In genomic region chr2:188765522-188765921, GRCh38 we compare ENCODE assay signal across 8 cellular contexts.
DNase-seq lines count a peak whose midpoint lies in the region; ATAC-seq and TF ChIP-seq lines count a peak whose summit lies in the region.

No MANE protein-coding gene starts in this region.

- H3K27me3 ChIP-seq in ACC112 (ENCODE audit: insufficient read depth, low read length) (no peaks in the 10 kb centered on the region), Loucy (ENCODE audit: insufficient read depth, low read length, poor library complexity, severe bottlenecking) (no peaks in the 10 kb centered on the region), endodermal cell (ENCODE audit: control insufficient read depth, insufficient read depth, low read length, poor library complexity, severe bottlenecking) (no peaks in the 10 kb centered on the region)
- H3K27me3 ChIP-seq in CD4-positive, alpha-beta T cell (ENCODE audit: control insufficient read depth, insufficient read depth, low read length), result no peaks in the 10 kb centered on the region

- no peak for ATAC-seq in CD4-positive, alpha-beta T cell (ENCODE audit: poor library complexity)
- no peak for ATAC-seq in naive thymus-derived CD8-positive, alpha-beta T cell

- H3K9ac ChIP-seq in Loucy (ENCODE audit: low read depth, low read length, poor library complexity, severe bottlenecking), result no peak overlapping the region
- H3K9ac ChIP-seq in endodermal cell (ENCODE audit: extremely low read depth, low read length, poor library complexity, severe bottlenecking), result no peak overlapping the region

- DNase-seq in endodermal cell (peak; percentile 65), T-helper 1 cell (no peak)
- no peak for DNase-seq in activated CD4-positive, alpha-beta memory T cell treated with anti-CD3 and anti-CD28 coated beads for 36 hours
- DNase-seq in CD4-positive, alpha-beta T cell, result no peak
- no peak for DNase-seq in naive thymus-derived CD8-positive, alpha-beta T cell

- POLR2A ChIA-PET in activated CD4-positive, alpha-beta memory T cell treated with anti-CD3 and anti-CD28 coated beads for 36 hours (lab: Charles Lee), result no interaction called here
- POLR2A ChIA-PET in CD4-positive, alpha-beta T cell (lab: Charles Lee), result no interaction called here
- POLR2A ChIA-PET in naive thymus-derived CD8-positive, alpha-beta T cell (lab: Charles Lee), result no interaction called here

- H3K27me3 Mint-ChIP-seq in endodermal cell (ENCODE audit: insufficient read depth), result peaks cover 2% of the 10 kb centered on the region
- H3K27me3 Mint-ChIP-seq in activated CD4-positive, alpha-beta memory T cell treated with anti-CD3 and anti-CD28 coated beads for 36 hours, result no peaks in the 10 kb centered on the region
- no peaks in the 10 kb centered on the region for H3K27me3 Mint-ChIP-seq in CD4-positive, alpha-beta T cell
- peaks cover 0 to 4% (median 0%) of the 10 kb centered on the region in 5 donors for H3K27me3 Mint-ChIP-seq in naive thymus-derived CD8-positive, alpha-beta T cell

- H4K20me1 ChIP-seq in Loucy (ENCODE audit: insufficient read depth, low read length, poor library complexity, severe bottlenecking), result no peaks in the 10 kb centered on the region

- no peak overlapping the region for H3K4me2 ChIP-seq in Loucy (ENCODE audit: low read depth, low read length, poor library complexity, severe bottlenecking)

- TF ChIP-seq CTCF in GM12872 (IDR thresholded peaks at IDR 0.05; ENCODE audit: insufficient read depth, low read depth, low read length), result peak; percentile 39; the same call in 1 of the 3 replicates
- peak; percentile 67 for TF ChIP-seq CTCF in Loucy (conservative IDR thresholded peaks at IDR 0.05; ENCODE audit: low read length)
- TF ChIP-seq CTCF in endodermal cell (conservative IDR thresholded peaks at IDR 0.05), result peak; percentile 85
- TF ChIP-seq CTCF in CD4-positive, alpha-beta T cell (IDR thresholded peaks at IDR 0.05), result no peak

- no peaks in the 10 kb centered on the region for H3K36me3 Mint-ChIP-seq in endodermal cell (ENCODE audit: low read depth)
- H3K36me3 Mint-ChIP-seq in activated CD4-positive, alpha-beta memory T cell treated with anti-CD3 and anti-CD28 coated beads for 36 hours, result no peaks in the 10 kb centered on the region
- H3K36me3 Mint-ChIP-seq in CD4-positive, alpha-beta T cell (ENCODE audit: low read depth), result no peaks in the 10 kb centered on the region
- no peaks in the 10 kb centered on the region for H3K36me3 Mint-ChIP-seq in naive thymus-derived CD8-positive, alpha-beta T cell

- H3K27ac ChIP-seq in ACC112 (ENCODE audit: low read depth, low read length) (peak overlapping the region; percentile 11), endodermal cell (ENCODE audit: low read depth, low read length) (no peak overlapping the region)
- H3K27ac ChIP-seq in CD4-positive, alpha-beta T cell (ENCODE audit: low read depth, low read length), result no peak overlapping the region

- H3K9me2 ChIP-seq in Loucy (replicated peaks; ENCODE audit: low read depth, low read length), result no peaks in the 10 kb centered on the region

- no peaks in the 10 kb centered on the region for H3F3A ChIP-seq in Loucy (ENCODE audit: low read depth)

- H3K36me3 ChIP-seq in ACC112 (ENCODE audit: insufficient read depth, low read length) (no peaks in the 10 kb centered on the region), Loucy (ENCODE audit: insufficient read depth, low read length) (no peaks in the 10 kb centered on the region), endodermal cell (ENCODE audit: control insufficient read depth, insufficient read depth, low read length) (no peaks in the 10 kb centered on the region)

- intact Hi-C loops in activated CD4-positive, alpha-beta memory T cell treated with anti-CD3 and anti-CD28 coated beads for 36 hours (cut with micrococcal nuclease), result loop anchor here (5.0 kb wide), 1 partner anchor 212 kb away; no protein-coding TSS in a partner anchor
- intact Hi-C loops in CD4-positive, alpha-beta T cell (cut with DNase I, micrococcal nuclease), result no loop called here

- peaks cover 11% of the 10 kb centered on the region for H3K9me3 ChIP-seq in Loucy (ENCODE audit: insufficient read depth, low read depth, low read length)
- no peaks in the 10 kb centered on the region for H3K9me3 ChIP-seq in endodermal cell (ENCODE audit: control insufficient read depth, low read length)
- no peaks in the 10 kb centered on the region for H3K9me3 ChIP-seq in CD4-positive, alpha-beta T cell (ENCODE audit: control insufficient read depth, low read length)

- H2AFZ ChIP-seq in ACC112 (ENCODE audit: low read length, unreplicated experiment) (peak overlapping the region; percentile 7), Loucy (ENCODE audit: low read length) (0 out of 2 replicates have a peak overlapping the region, but pooled peaks have one; percentile 6)

- WGBS in endodermal cell (ENCODE audit: insufficient coverage in 1 of 2, insufficient read length in 1 of 2), 2 experiments, result 86 to 88% methylated on average over 1 to 3 of the region's 3 CpGs

- H3K4me3 ChIP-seq in ACC112 (ENCODE audit: low read depth, low read length), result no peak overlapping the region
- H3K4me3 ChIP-seq in Loucy (ENCODE audit: low read length, poor library complexity, severe bottlenecking), result no peak overlapping the region
- H3K4me3 ChIP-seq in endodermal cell (ENCODE audit: low read length), result no peak overlapping the region

- no peak overlapping the region for H3K4me3 Mint-ChIP-seq in endodermal cell
- H3K4me3 Mint-ChIP-seq in activated CD4-positive, alpha-beta memory T cell treated with anti-CD3 and anti-CD28 coated beads for 36 hours, result no peak overlapping the region
- H3K4me3 Mint-ChIP-seq in CD4-positive, alpha-beta T cell, result no peak overlapping the region
- no peak overlapping the region for H3K4me3 Mint-ChIP-seq in naive thymus-derived CD8-positive, alpha-beta T cell

- CTCF ChIA-PET in activated CD4-positive, alpha-beta memory T cell treated with anti-CD3 and anti-CD28 coated beads for 36 hours (lab: Charles Lee), result no interaction called here
- CTCF ChIA-PET in CD4-positive, alpha-beta T cell (lab: Charles Lee), result no interaction called here

- H3K79me2 ChIP-seq in ACC112 (ENCODE audit: control insufficient read depth, insufficient read depth, low read length, unreplicated experiment), result no peaks in the 10 kb centered on the region
- no peaks in the 10 kb centered on the region for H3K79me2 ChIP-seq in Loucy (ENCODE audit: insufficient read depth, low read length)

- H3K27ac Mint-ChIP-seq in endodermal cell, result no peak overlapping the region
- H3K27ac Mint-ChIP-seq in activated CD4-positive, alpha-beta memory T cell treated with anti-CD3 and anti-CD28 coated beads for 36 hours, result no peak overlapping the region
- no peak overlapping the region for H3K27ac Mint-ChIP-seq in CD4-positive, alpha-beta T cell
- no peak overlapping the region for H3K27ac Mint-ChIP-seq in naive thymus-derived CD8-positive, alpha-beta T cell

- H3K4me1 ChIP-seq in ACC112 (ENCODE audit: control insufficient read depth, insufficient read depth, low read length, unreplicated experiment), result peaks cover 17% of the 10 kb centered on the region
- no peaks in the 10 kb centered on the region for H3K4me1 ChIP-seq in Loucy (ENCODE audit: insufficient read depth, low read length, poor library complexity, severe bottlenecking)
- H3K4me1 ChIP-seq in endodermal cell (ENCODE audit: control insufficient read depth, insufficient read depth, low read length), result no peaks in the 10 kb centered on the region

- H3K9me3 Mint-ChIP-seq in endodermal cell, result no peaks in the 10 kb centered on the region
- no peaks in the 10 kb centered on the region for H3K9me3 Mint-ChIP-seq in activated CD4-positive, alpha-beta memory T cell treated with anti-CD3 and anti-CD28 coated beads for 36 hours
- no peaks in the 10 kb centered on the region for H3K9me3 Mint-ChIP-seq in CD4-positive, alpha-beta T cell
- peaks cover 0 to 3% (median 0%) of the 10 kb centered on the region in 9 donors for H3K9me3 Mint-ChIP-seq in naive thymus-derived CD8-positive, alpha-beta T cell

- no peaks in the 10 kb centered on the region for H3K4me1 Mint-ChIP-seq in endodermal cell
- H3K4me1 Mint-ChIP-seq in activated CD4-positive, alpha-beta memory T cell treated with anti-CD3 and anti-CD28 coated beads for 36 hours (ENCODE audit: low read depth), result no peaks in the 10 kb centered on the region
- no peaks in the 10 kb centered on the region for H3K4me1 Mint-ChIP-seq in CD4-positive, alpha-beta T cell (ENCODE audit: low read depth)
- H3K4me1 Mint-ChIP-seq in naive thymus-derived CD8-positive, alpha-beta T cell, result no peaks in the 10 kb centered on the region
